19 cellular contexts compared by ENCODE assay signal in genomic region chr5:60852317-60852716, GRCh38.
"Had no signal": no experiment of that assay in that cellular context is flagged by ENCODE, and none has a peak within 500 bp of the region (broad histone marks: within the 10 kb centered on the region; RNA-seq: fewer than 3 reads in every experiment).

No MANE protein-coding gene starts in this region.

- H3K36me3 Mint-ChIP-seq: mesothelial cell of epicardium, natural killer cell, type B pancreatic cell had no signal

- H3K27me3 ChIP-seq: pancreas, suprapubic skin, thyroid gland had no signal

- H3K4me1 ChIP-seq: pancreas, suprapubic skin, thyroid gland had no signal

- H3K27me3 Mint-ChIP-seq: progenitor cell of endocrine pancreas, type B pancreatic cell had no signal

- DNase-seq: head of caudate nucleus; hippocampal formation; natural killer cell; nucleus accumbens; pancreas; right cardiac atrium; stimulated activated CD4-positive, alpha-beta T cell treated with anti-CD3 and anti-CD28 coated beads, Interleukin-2, amount 100 ng/mL, for 48 hours; stimulated activated naive CD4-positive, alpha-beta T cell treated with Interleukin-2 at 50 U/mL for 16 hours; thyroid gland had no signal

- H3K4me1 Mint-ChIP-seq: natural killer cell, neural crest cell had no signal

- H3K4me3 Mint-ChIP-seq: dendritic cell treated with granulocyte-macrophage colony-stimulating factor and Interleukin-4, amounts not matched to agents 40 ng/mL and 50 ng/mL, for 4 days; mesothelial cell of epicardium; natural killer cell; neural crest cell; type B pancreatic cell had no signal

- FAIRE-seq: endothelial cell of umbilical vein, pancreas, urothelium cell line had no signal

- H3K27ac ChIP-seq: pancreas, suprapubic skin, thyroid gland had no signal

- H3K9me3 Mint-ChIP-seq: dendritic cell treated with granulocyte-macrophage colony-stimulating factor and Interleukin-4, amounts not matched to agents 40 ng/mL and 50 ng/mL, for 4 days; mesothelial cell of epicardium; natural killer cell; neural crest cell had no signal

- H3K27ac Mint-ChIP-seq: dendritic cell treated with granulocyte-macrophage colony-stimulating factor and Interleukin-4, amounts not matched to agents 40 ng/mL and 50 ng/mL, for 4 days; natural killer cell; progenitor cell of endocrine pancreas; type B pancreatic cell had no signal

- H3K36me3 ChIP-seq: pancreas, suprapubic skin, thyroid gland had no signal

- H3K9me3 ChIP-seq: pancreas, suprapubic skin, thyroid gland had no signal

- H3K4me3 ChIP-seq: pancreas, smooth muscle cell, suprapubic skin, thyroid gland had no signal

- ATAC-seq: left lobe of liver, natural killer cell, pancreas, right cardiac atrium had no signal
